1 cellular context compared by ENCODE assay signal in the genomic region with DNA sequence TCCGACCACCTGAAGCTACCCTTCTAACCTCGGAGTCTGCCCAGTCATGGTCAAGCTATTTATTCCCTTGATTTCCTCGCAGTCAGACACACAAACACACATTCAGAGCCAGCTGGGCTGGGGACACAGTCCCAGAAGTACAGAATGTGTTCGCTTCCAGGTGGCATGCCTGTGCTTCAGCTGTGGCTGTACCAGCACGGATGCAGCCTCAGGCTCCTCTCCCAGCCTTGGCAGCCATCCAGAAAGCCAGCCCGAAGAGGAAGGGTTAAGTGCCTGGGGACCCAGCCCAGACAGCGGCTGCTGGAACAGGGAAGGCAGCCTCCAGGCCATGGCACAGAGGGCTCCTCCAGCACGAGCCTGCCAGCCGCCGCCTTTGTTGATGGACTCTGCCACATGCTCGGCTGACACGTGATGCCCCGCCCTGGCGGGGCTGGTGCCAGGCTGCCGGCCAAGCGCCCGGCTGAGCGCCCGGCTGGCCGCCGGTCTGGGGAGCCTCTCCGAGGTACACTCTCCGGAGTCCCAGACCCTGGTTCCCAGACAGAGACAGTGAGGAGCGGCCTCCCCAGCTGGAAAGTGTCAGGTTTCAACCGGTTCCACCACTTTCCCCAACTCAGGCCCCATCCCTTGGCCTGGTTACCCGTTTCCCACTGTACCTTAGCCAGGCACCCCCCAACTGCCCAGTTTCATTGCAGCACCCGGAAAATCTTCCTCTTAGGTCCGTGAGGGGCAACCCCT.
A peak's percentile ranks its signal among the peaks of the same experiment; 100 is the strongest.
TF ChIP-seq lines count a peak whose summit lies in the region.

No MANE protein-coding gene starts in this region.

TF ChIP-seq in IMR-90, 13 proteins besides CTCF, POLR2A, EP300 and RAD21 (continued from another document):
- TF ChIP-seq, protein P1, sequence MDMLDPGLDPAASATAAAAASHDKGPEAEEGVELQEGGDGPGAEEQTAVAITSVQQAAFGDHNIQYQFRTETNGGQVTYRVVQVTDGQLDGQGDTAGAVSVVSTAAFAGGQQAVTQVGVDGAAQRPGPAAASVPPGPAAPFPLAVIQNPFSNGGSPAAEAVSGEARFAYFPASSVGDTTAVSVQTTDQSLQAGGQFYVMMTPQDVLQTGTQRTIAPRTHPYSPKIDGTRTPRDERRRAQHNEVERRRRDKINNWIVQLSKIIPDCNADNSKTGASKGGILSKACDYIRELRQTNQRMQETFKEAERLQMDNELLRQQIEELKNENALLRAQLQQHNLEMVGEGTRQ (IDR thresholded peaks at IDR 0.05; ENCODE audit: low read depth, low read length): peak; percentile 85
- TF ChIP-seq, protein P2, sequence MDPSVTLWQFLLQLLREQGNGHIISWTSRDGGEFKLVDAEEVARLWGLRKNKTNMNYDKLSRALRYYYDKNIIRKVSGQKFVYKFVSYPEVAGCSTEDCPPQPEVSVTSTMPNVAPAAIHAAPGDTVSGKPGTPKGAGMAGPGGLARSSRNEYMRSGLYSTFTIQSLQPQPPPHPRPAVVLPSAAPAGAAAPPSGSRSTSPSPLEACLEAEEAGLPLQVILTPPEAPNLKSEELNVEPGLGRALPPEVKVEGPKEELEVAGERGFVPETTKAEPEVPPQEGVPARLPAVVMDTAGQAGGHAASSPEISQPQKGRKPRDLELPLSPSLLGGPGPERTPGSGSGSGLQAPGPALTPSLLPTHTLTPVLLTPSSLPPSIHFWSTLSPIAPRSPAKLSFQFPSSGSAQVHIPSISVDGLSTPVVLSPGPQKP (IDR thresholded peaks at IDR 0.05; ENCODE audit: borderline replicate concordance, low read depth, low read length): no peak
- TF ChIP-seq MXI1 (IDR thresholded peaks at IDR 0.05; ENCODE audit: borderline replicate concordance, low read depth, low read length) (peak; percentile 77; the same call in 1 of the 2 replicates), MAZ (IDR thresholded peaks at IDR 0.05; ENCODE audit: borderline replicate concordance, low read depth, low read length) (peak; percentile 53; the same call in 1 of the 2 replicates), CEBPB (IDR thresholded peaks at IDR 0.05; ENCODE audit: low read depth, low read length) (peak; percentile 8; the same call in 1 of the 2 replicates), MAFK (IDR thresholded peaks at IDR 0.05; ENCODE audit: low read depth, low read length) (no peak), NFE2L2 (IDR thresholded peaks at IDR 0.05; ENCODE audit: low read depth, low read length) (no peak)
